10 cellular contexts compared by ENCODE assay signal in genomic region chr17:50822550-50822949, GRCh38. TPM values are rescaled to one million over a fixed set of nuclear protein-coding genes. Genes with fewer than 3 reads are reported as not detected.
"Had no signal": no experiment of that assay in that cellular context is flagged by ENCODE, and none has a peak within 500 bp of the region (broad histone marks: within the 10 kb centered on the region; RNA-seq: fewer than 3 reads in every experiment).

No MANE protein-coding gene starts in this region.

- H3K4me3 ChIP-seq: K562 had no signal

- DNase-seq: IMR-90, KBM-7, KG1 had no signal

- H3K27ac ChIP-seq: HL-60, KMS-11 had no signal

- H3K9ac ChIP-seq: KMS-11 had no signal

- ATAC-seq: K562 had no signal

- H3K4me2 ChIP-seq: KMS-11 had no signal

- FAIRE-seq: HTR-8/SVneo, K562 had no signal

RNA-seq across cellular contexts. Expression of gene WFIKKN2, which starts 12.8 kb away (rescaled TPM):
- total RNA-seq: HT-29, HT1080, IMR-90 had no signal
- polyA plus RNA-seq: IgD-negative memory B cell, K562 had no signal

RNA-seq across cellular contexts. Expression of gene ANKRD40CL, which starts 55.2 kb away (rescaled TPM):
- total RNA-seq: HT1080, IMR-90, K562 had no signal
- polyA plus RNA-seq: IgD-negative memory B cell, IMR-90, K562 had no signal
